Comparison of ENCODE assay signal across 27 cellular contexts in genomic region chr7:21903074-21903786, GRCh38. TPM values are rescaled to one million over a fixed set of nuclear protein-coding genes. Genes with fewer than 3 reads are reported as not detected.
A peak's percentile ranks its signal among the peaks of the same experiment; 100 is the strongest.
DNase-seq lines count a peak whose midpoint lies in the region; ATAC-seq, FAIRE-seq and TF ChIP-seq lines count a peak whose summit lies in the region.
"Had no signal": no experiment of that assay in that cellular context is flagged by ENCODE, and none has a peak within 500 bp of the region (broad histone marks: within the 10 kb centered on the region; RNA-seq: fewer than 3 reads in every experiment).

No MANE protein-coding gene starts in this region.

- H3K36me3 ChIP-seq in HepG2 (replicated peaks in 1 of 2; ENCODE audit: control insufficient read depth in 1 of 2, insufficient read depth in 2 of 2, low read length in 2 of 2) (no peaks in the 10 kb centered on the region), right lobe of liver (peaks cover 0 to 17% (median 7%) of the 10 kb centered on the region in 4 donors), brain microvascular endothelial cell (replicated peaks) (peaks cover 32% of the 10 kb centered on the region), left ventricle myocardium inferior (peaks cover 75% of the 10 kb centered on the region), mucosa of descending colon (ENCODE audit: low read depth) (no peaks in the 10 kb centered on the region)

- TF ChIP-seq POLR2A in HepG2 (IDR thresholded peaks at IDR 0.05; ENCODE audit: insufficient read depth in 1 of 2, low read depth in 2 of 2, low read length in 2 of 2): no peak
- TF ChIP-seq POLR2A in right lobe of liver (IDR thresholded peaks at IDR 0.05): no peak

- FAIRE-seq in HepG2 (lab: Jason Lieb, UNC): no peak
- FAIRE-seq: TTC549 had no signal

- H3K27ac ChIP-seq in HepG2 (ENCODE audit: extremely low read length, insufficient read depth, low read length) (no peak overlapping the region), right lobe of liver (no peak overlapping the region), brain microvascular endothelial cell (no peak overlapping the region), left ventricle myocardium inferior (replicated peaks) (peak overlapping the region; percentile 14)
- H3K27ac ChIP-seq: parathyroid adenoma, sigmoid colon, thyroid gland had no signal

- no peak overlapping the region for H3K4me3 Mint-ChIP-seq in Calu3 (ENCODE audit: low read depth, unreplicated experiment)
- H3K4me3 Mint-ChIP-seq: activated CD4-positive, alpha-beta T cell treated with anti-CD3 and anti-CD28 coated beads for 36 hours; activated naive CD4-positive, alpha-beta T cell treated with anti-CD3 and anti-CD28 coated beads, Interleukin-2, amount 50 U/mL, for 24 hours; activated T-cell treated with anti-CD3 and anti-CD28 coated beads, Interleukin-2, amount 50 U/mL, for 72 hours; CD4-positive, alpha-beta T cell; naive thymus-derived CD4-positive, alpha-beta T cell had no signal

- H3K9me3 Mint-ChIP-seq in Calu3 (ENCODE audit: low read depth, unreplicated experiment): no peaks in the 10 kb centered on the region
- H3K9me3 Mint-ChIP-seq: activated naive CD4-positive, alpha-beta T cell treated with anti-CD3 and anti-CD28 coated beads, Interleukin-2, amount 50 U/mL, for 24 hours; activated T-cell treated with anti-CD3 and anti-CD28 coated beads, Interleukin-2, amount 50 U/mL, for 72 hours; CD4-positive, alpha-beta T cell had no signal

- H3K4me1 Mint-ChIP-seq in Calu3 (ENCODE audit: low read depth, unreplicated experiment): no peaks in the 10 kb centered on the region

- ATAC-seq in HepG2 (peak; percentile 75), right lobe of liver (no peak), mucosa of descending colon (no peak)
- ATAC-seq: activated CD4-positive, alpha-beta T cell treated with anti-CD3 and anti-CD28 coated beads for 36 hours; activated T-cell treated with anti-CD3 and anti-CD28 coated beads, Interleukin-2, amount 50 U/mL, for 72 hours; naive thymus-derived CD4-positive, alpha-beta T cell had no signal

- H3K9ac ChIP-seq in HepG2 (ENCODE audit: insufficient read depth, low read depth, low read length): no peak overlapping the region
- H3K9ac ChIP-seq: parathyroid adenoma had no signal

- intact Hi-C loops in HepG2 (cut with micrococcal nuclease; ENCODE audit: unreplicated experiment): no loop called here
- intact Hi-C loops in right lobe of liver (cut with DNase I): no loop called here
- intact Hi-C loops in left ventricle myocardium inferior (cut with micrococcal nuclease): no loop called here
- intact Hi-C loops in mucosa of descending colon (cut with DNase I, micrococcal nuclease): no loop called here
- intact Hi-C loops in Calu3 (cut with micrococcal nuclease; ENCODE audit: unreplicated experiment): no loop called here

- H3K79me2 ChIP-seq in HepG2 (ENCODE audit: insufficient read depth, low read length): no peaks in the 10 kb centered on the region
- H3K79me2 ChIP-seq: parathyroid adenoma had no signal

- H3K27ac Mint-ChIP-seq in Calu3 (ENCODE audit: unreplicated experiment): no peak overlapping the region
- H3K27ac Mint-ChIP-seq: activated CD4-positive, alpha-beta T cell treated with anti-CD3 and anti-CD28 coated beads for 36 hours; activated naive CD4-positive, alpha-beta T cell treated with anti-CD3 and anti-CD28 coated beads, Interleukin-2, amount 50 U/mL, for 24 hours; activated T-cell treated with anti-CD3 and anti-CD28 coated beads, Interleukin-2, amount 50 U/mL, for 72 hours; CD4-positive, alpha-beta T cell had no signal

- POLR2A ChIA-PET in HepG2 (lab: Yijun Ruan, JAX): no interaction called here

- no peak for TF ChIP-seq RAD21 in HepG2 (CRISPR knock-in tag; IDR thresholded peaks at IDR 0.05)

- TF ChIP-seq EP300 in HepG2 (IDR thresholded peaks at IDR 0.05; ENCODE audit: low read depth in 2 of 2, low read length in 2 of 2) (no peak), HepG2 (CRISPR knock-in tag; IDR thresholded peaks at IDR 0.05; ENCODE audit: borderline replicate concordance) (no peak)

- no peaks in the 10 kb centered on the region for H4K20me1 ChIP-seq in HepG2 (ENCODE audit: insufficient read depth, low read length)

- in situ Hi-C loops in HepG2 (cut with HindIII; ENCODE audit: extremely low pct_ligation_motif_present, low pct_unique_long_range_greater_than_20kb): no loop called here
- in situ Hi-C loops in brain microvascular endothelial cell (cut with HindIII; ENCODE audit: low pct_ligation_motif_present, low sequenced_read_pairs): no loop called here

- H3K4me1 ChIP-seq in HepG2 (ENCODE audit: insufficient read depth, low read length): 0 out of 2 replicates have a peak, but pooled peaks cover 8% of the 10 kb centered on the region
- no peaks in the 10 kb centered on the region for H3K4me1 ChIP-seq in right lobe of liver
- H3K4me1 ChIP-seq in left ventricle myocardium inferior: peaks cover 27% of the 10 kb centered on the region
- no peaks in the 10 kb centered on the region for H3K4me1 ChIP-seq in mucosa of descending colon (ENCODE audit: low read depth)
- H3K4me1 ChIP-seq: sigmoid colon, thyroid gland had no signal

- BruUV-seq in HepG2 (replicated peaks; lab: Mats Ljungman, UMichigan) (no TSS peak), Calu3 (replicated peaks; lab: Mats Ljungman, UMichigan) (no TSS peak)

- H3K36me3 Mint-ChIP-seq in Calu3 (ENCODE audit: insufficient read depth, unreplicated experiment): peaks cover 10% of the 10 kb centered on the region

- no peak overlapping the region for H3K4me2 ChIP-seq in HepG2 (ENCODE audit: low read depth, low read length)

- no peak overlapping the region for H2AFZ ChIP-seq in HepG2 (ENCODE audit: low read length)
- H2AFZ ChIP-seq: parathyroid adenoma had no signal

- WGBS in HepG2 (ENCODE audit: low lambda C conversion rate): 24% methylated on average over 10 of the region's 10 CpGs
- 77% methylated on average over 7 of the region's 10 CpGs for WGBS in right lobe of liver (ENCODE audit: insufficient coverage, low coverage, low lambda C conversion rate, missing lambda C conversion rate)

- CTCF ChIA-PET in HepG2 (lab: Yijun Ruan, JAX; ENCODE audit: low intra/inter-chr PET ratio, low total read pairs) (no interaction called here), Calu3 (lab: Charles Lee) (no interaction called here)

- no peak for TF ChIP-seq CTCF in HepG2 (CRISPR knock-in tag; IDR thresholded peaks at IDR 0.05)
- no peak for TF ChIP-seq CTCF in right lobe of liver (IDR thresholded peaks at IDR 0.05)
- TF ChIP-seq CTCF in brain microvascular endothelial cell (IDR thresholded peaks at IDR 0.05; ENCODE audit: low read depth, low read length, missing control alignments): no peak
- no peak for TF ChIP-seq CTCF in left ventricle myocardium inferior (IDR thresholded peaks at IDR 0.05; ENCODE audit: borderline replicate concordance)
- TF ChIP-seq CTCF in mucosa of descending colon (IDR thresholded peaks at IDR 0.05): no peak
- no peak for TF ChIP-seq CTCF in Calu3 (IDR thresholded peaks at IDR 0.05; ENCODE audit: unreplicated experiment)

- H3K27me3 Mint-ChIP-seq in Calu3 (ENCODE audit: unreplicated experiment): no peaks in the 10 kb centered on the region
- H3K27me3 Mint-ChIP-seq: activated CD4-positive, alpha-beta T cell treated with anti-CD3 and anti-CD28 coated beads for 36 hours; activated naive CD4-positive, alpha-beta T cell treated with anti-CD3 and anti-CD28 coated beads, Interleukin-2, amount 50 U/mL, for 24 hours; CD4-positive, alpha-beta T cell; naive thymus-derived CD4-positive, alpha-beta T cell had no signal

- H3K4me3 ChIP-seq in HepG2 (replicated peaks in 1 of 3; ENCODE audit: insufficient read depth in 1 of 3, low read depth in 2 of 3, low read length in 3 of 3): no peak overlapping the region
- H3K4me3 ChIP-seq in right lobe of liver: no peak overlapping the region
- H3K4me3 ChIP-seq in brain microvascular endothelial cell (ENCODE audit: low read depth, low read length): no peak overlapping the region
- no peak overlapping the region for H3K4me3 ChIP-seq in left ventricle myocardium inferior
- no peak overlapping the region for H3K4me3 ChIP-seq in mucosa of descending colon
- H3K4me3 ChIP-seq: lung, sigmoid colon, thyroid gland had no signal

- H3K27me3 ChIP-seq in HepG2 (ENCODE audit: control insufficient read depth in 1 of 2, insufficient read depth in 2 of 2, low read length in 2 of 2) (peaks cover 0 to 12% of the 10 kb centered on the region in 2 experiments; a peak in 2 of 5 replicates), right lobe of liver (no peaks in the 10 kb centered on the region), brain microvascular endothelial cell (replicated peaks) (no peaks in the 10 kb centered on the region), left ventricle myocardium inferior (ENCODE audit: low read depth) (no peaks in the 10 kb centered on the region)
- H3K27me3 ChIP-seq: sigmoid colon, thyroid gland had no signal

- DNase-seq in HepG2 (ENCODE audit: low spot score): peak; percentile 5
- no peak for DNase-seq in right lobe of liver
- peak; percentile 40 for DNase-seq in brain microvascular endothelial cell
- no peak for DNase-seq in left ventricle myocardium inferior
- peak; percentile 16 for DNase-seq in stromal cell of bone marrow (ENCODE audit: low read depth)
- DNase-seq in OCI-M2 (lab: John Stamatoyannopoulos, UW; ENCODE audit: unreplicated experiment): no peak
- DNase-seq in mucosa of descending colon: no peak
- DNase-seq in Calu3: no peak
- DNase-seq: activated CD4-positive, alpha-beta T cell treated with anti-CD3 and anti-CD28 coated beads for 36 hours; activated T-cell treated with anti-CD3 and anti-CD28 coated beads, Interleukin-2, amount 50 U/mL, for 72 hours; aorta; CD4-positive, alpha-beta T cell; H7; hypothalamus; islet precursor cell; naive thymus-derived CD4-positive, alpha-beta T cell; NCI-H1105 treated with DMSO at 0.1 percent for 48 hours; NCI-H2081; NCI-H524; sigmoid colon; stimulated activated naive CD4-positive, alpha-beta T cell; SW 1271; thyroid gland had no signal

- no peaks in the 10 kb centered on the region for H3K9me3 ChIP-seq in HepG2 (ENCODE audit: low read length)
- no peaks in the 10 kb centered on the region for H3K9me3 ChIP-seq in right lobe of liver
- no peaks in the 10 kb centered on the region for H3K9me3 ChIP-seq in left ventricle myocardium inferior (replicated peaks)
- H3K9me3 ChIP-seq in mucosa of descending colon: no peaks in the 10 kb centered on the region
- H3K9me3 ChIP-seq: sigmoid colon, thyroid gland had no signal

RNA-seq across cellular contexts. Expression of gene CDCA7L, which starts 42.5 kb away (rescaled TPM):
- 2.7 and 3.4 TPM in 2 replicates for total RNA-seq in HepG2 (2016; rRNA removed; fragmentation: Illumina TruSeq; extraction: Trizol)
- total RNA-seq in HepG2 (2016; cell fraction: cytosol; rRNA removed; fragmentation: Illumina TruSeq; extraction: Trizol; ENCODE audit: low read depth): 1.1 TPM in 2 replicates
- total RNA-seq in HepG2 (2016; cell fraction: insoluble cytoplasmic fraction; rRNA removed; fragmentation: Illumina TruSeq; extraction: Trizol): 2.4 and 3.7 TPM in 2 replicates
- 2.4 and 2.7 TPM in 2 replicates for total RNA-seq in HepG2 (2016; cell fraction: membrane; rRNA removed; fragmentation: Illumina TruSeq; extraction: Trizol)
- 2.5 and 2.8 TPM in 2 replicates for total RNA-seq in HepG2 (2016; cell fraction: nucleus; rRNA removed; fragmentation: Illumina TruSeq; extraction: Trizol)
- polyA plus RNA-seq in HepG2 (2011; rRNA removed): 3.7 and 4.2 TPM in 2 replicates
- polyA plus RNA-seq in HepG2 (2011; cell fraction: cytosol; rRNA removed): 4.0 and 4.2 TPM in 2 replicates
- polyA plus RNA-seq in HepG2 (2011; cell fraction: nucleus; rRNA removed): 3.2 and 3.5 TPM in 2 replicates
- 2.1 and 4.3 TPM in 2 replicates for polyA plus RNA-seq in HepG2 (2012)
- 0.18 and 0.43 TPM in 2 replicates for polyA plus RNA-seq in HepG2 (2016; cell fraction: cytosol; fragmentation: Illumina TruSeq; extraction: Trizol; ENCODE audit: low read depth)
- polyA plus RNA-seq in HepG2 (2016; cell fraction: insoluble cytoplasmic fraction; fragmentation: Illumina TruSeq; extraction: Trizol; ENCODE audit: low read depth): 3.2 and 4.3 TPM in 2 replicates
- polyA plus RNA-seq in HepG2 (2016; cell fraction: membrane; fragmentation: Illumina TruSeq; extraction: Trizol; ENCODE audit: low read depth): 1.4 and 1.6 TPM in 2 replicates
- 3.5 and 3.7 TPM in 2 replicates for polyA plus RNA-seq in HepG2 (2016; cell fraction: nucleus; fragmentation: Illumina TruSeq; extraction: Trizol; ENCODE audit: insufficient read depth, low read depth)
- 7.5 and 120 TPM in 2 replicates for polyA minus RNA-seq in HepG2 (2011; rRNA and poly(A)+ RNA removed; ENCODE audit: low replicate concordance)
- polyA minus RNA-seq in HepG2 (2011; cell fraction: cytosol; rRNA and poly(A)+ RNA removed): 4.8 and 6.8 TPM in 2 replicates
- 6.8 and 8.5 TPM in 2 replicates for polyA minus RNA-seq in HepG2 (2011; cell fraction: nucleus; rRNA and poly(A)+ RNA removed)
- 1 to 10 TPM; 3.3 to 6.0 (median 4.3) TPM for total RNA-seq in right lobe of liver
- 41.0 TPM for total RNA-seq in left ventricle myocardium inferior
- 10 to 100 TPM; 20.8 to 33.7 (median 27.0) TPM for total RNA-seq in mucosa of descending colon
- total RNA-seq in Calu3 (2022): 71.8 and 76.3 TPM in 2 replicates

Comparison
In these comparisons a context has a peak if more than half of its experiments do, and no peak if none do; other contexts are left out.
1. DNase-seq: peak in HepG2 (single experiment), brain microvascular endothelial cell (single experiment) and stromal cell of bone marrow (single experiment); none in right lobe of liver (0 of 3), left ventricle myocardium inferior (single experiment), OCI-M2 (single experiment), mucosa of descending colon (0 of 3) and Calu3 (single experiment).